ENCODE assay signal across 9 cellular contexts in genomic region chr3:137035631-137036030, GRCh38.
A peak's percentile ranks its signal among the peaks of the same experiment; 100 is the strongest.
DNase-seq lines count a peak whose midpoint lies in the region; ATAC-seq, FAIRE-seq and TF ChIP-seq lines count a peak whose summit lies in the region.
"Had no signal": no experiment of that assay in that cellular context is flagged by ENCODE, and none has a peak within 500 bp of the region (broad histone marks: within the 10 kb centered on the region; RNA-seq: fewer than 3 reads in every experiment).

No MANE protein-coding gene starts in this region.

- no peak overlapping the region; the same call in 1 of the 2 replicates for H2BK12ac ChIP-seq in H1 (ENCODE audit: low read depth, low read length)

- no peak overlapping the region for H2AK5ac ChIP-seq in H1 (ENCODE audit: low read depth, low read length)

- CTCF ChIA-PET in activated CD8-positive, alpha-beta T cell treated with anti-CD3 and anti-CD28 coated beads for 36 hours (lab: Charles Lee) = interaction anchor here (1.1 to 4.7 kb wide), 2 partner anchors 22 to 283 kb away, joined by 3 to 27 read pairs; partner anchors contain the start of gene STAG1
- CTCF ChIA-PET in activated CD8-positive, alpha-beta T cell treated with anti-CD3 and anti-CD28 coated beads, Interleukin-2, amount 10 ng/mL, durations not matched to agents 7 days and 5 days (lab: Charles Lee) = no interaction called here
- CTCF ChIA-PET in H1 (lab: Charles Lee; ENCODE audit: partially characterized antibody) = interaction anchor here (0.5 to 2.4 kb wide), 13 partner anchors 9 to 437 kb away, joined by 3 to 10 read pairs (median 3); no protein-coding TSS in a partner anchor
- CTCF ChIA-PET in activated CD4-positive, alpha-beta memory T cell treated with anti-CD3 and anti-CD28 coated beads, Interleukin-2, amount 10 ng/mL, durations not matched to agents 7 days and 5 days (lab: Charles Lee) = interaction anchor here (5.5 kb wide), 1 partner anchor 21 kb away, joined by 24 read pairs; no protein-coding TSS in a partner anchor

- H3K9ac ChIP-seq in Loucy (ENCODE audit: low read depth, low read length, poor library complexity, severe bottlenecking) (no peak overlapping the region), H1 (replicated peaks in 1 of 4; ENCODE audit: extremely low read depth in 1 of 4, low read depth in 3 of 4, low read length in 3 of 4) (no peak overlapping the region)

- no peaks in the 10 kb centered on the region for H4K20me1 ChIP-seq in Loucy (ENCODE audit: insufficient read depth, low read length, poor library complexity, severe bottlenecking)
- no peaks in the 10 kb centered on the region for H4K20me1 ChIP-seq in H1 (replicated peaks in 1 of 2; ENCODE audit: control insufficient read depth in 1 of 2, insufficient read depth in 2 of 2, low read length in 2 of 2)

- peaks cover 12% of the 10 kb centered on the region for H3K27me3 Mint-ChIP-seq in activated CD8-positive, alpha-beta T cell treated with anti-CD3 and anti-CD28 coated beads for 36 hours
- H3K27me3 Mint-ChIP-seq in activated CD8-positive, alpha-beta T cell treated with anti-CD3 and anti-CD28 coated beads, Interleukin-2, amount 10 ng/mL, durations not matched to agents 7 days and 5 days (ENCODE audit: low read depth) = peaks cover 22% of the 10 kb centered on the region
- peaks cover 30% of the 10 kb centered on the region for H3K27me3 Mint-ChIP-seq in stimulated activated naive CD8-positive, alpha-beta T cell treated with anti-CD3 and anti-CD28 coated beads, Interleukin-15, amount 100 ng/mL, for 72 hours
- H3K27me3 Mint-ChIP-seq in activated CD4-positive, alpha-beta memory T cell treated with anti-CD3 and anti-CD28 coated beads, Interleukin-2, amount 10 ng/mL, durations not matched to agents 7 days and 5 days = peaks cover 10% of the 10 kb centered on the region

- H2BK15ac ChIP-seq in H1 (ENCODE audit: low read length) = no peak overlapping the region

- H3K4me1 ChIP-seq in Loucy (ENCODE audit: insufficient read depth, low read length, poor library complexity, severe bottlenecking) (no peaks in the 10 kb centered on the region), H1 (replicated peaks in 1 of 4; ENCODE audit: control insufficient read depth in 3 of 4, insufficient read depth in 4 of 4, low read length in 3 of 4) (peaks cover 0 to 13% (median 3%) of the 10 kb centered on the region in 4 experiments; a peak in 5 of 7 replicates)

- no peaks in the 10 kb centered on the region for H3F3A ChIP-seq in Loucy (ENCODE audit: low read depth)

- no peak overlapping the region for H2BK120ac ChIP-seq in H1 (replicated peaks; ENCODE audit: low read depth, low read length)

- no peak overlapping the region for H3K27ac ChIP-seq in H1 (ENCODE audit: low read depth, low read length)

- H3K4ac ChIP-seq in H1 (replicated peaks; ENCODE audit: insufficient read length, low read depth, low read length) = no peak overlapping the region

- H3K27ac Mint-ChIP-seq in activated CD8-positive, alpha-beta T cell treated with anti-CD3 and anti-CD28 coated beads for 36 hours = no peak overlapping the region
- H3K27ac Mint-ChIP-seq in activated CD8-positive, alpha-beta T cell treated with anti-CD3 and anti-CD28 coated beads, Interleukin-2, amount 10 ng/mL, durations not matched to agents 7 days and 5 days = no peak overlapping the region
- no peak overlapping the region for H3K27ac Mint-ChIP-seq in stimulated activated naive CD8-positive, alpha-beta T cell treated with anti-CD3 and anti-CD28 coated beads, Interleukin-15, amount 100 ng/mL, for 72 hours
- H3K27ac Mint-ChIP-seq in activated CD4-positive, alpha-beta memory T cell treated with anti-CD3 and anti-CD28 coated beads, Interleukin-2, amount 10 ng/mL, durations not matched to agents 7 days and 5 days = no peak overlapping the region

- no peaks in the 10 kb centered on the region for H3K36me3 ChIP-seq in Loucy (ENCODE audit: insufficient read depth, low read length)
- no peaks in the 10 kb centered on the region; a peak in 1 of 8 replicates for H3K36me3 ChIP-seq in H1 (ENCODE audit: control insufficient read depth in 2 of 4, insufficient read depth in 4 of 4, low read length in 3 of 4)

- H3K9me3 Mint-ChIP-seq in activated CD8-positive, alpha-beta T cell treated with anti-CD3 and anti-CD28 coated beads for 36 hours = no peaks in the 10 kb centered on the region
- H3K9me3 Mint-ChIP-seq in activated CD8-positive, alpha-beta T cell treated with anti-CD3 and anti-CD28 coated beads, Interleukin-2, amount 10 ng/mL, durations not matched to agents 7 days and 5 days (ENCODE audit: insufficient read depth) = no peaks in the 10 kb centered on the region
- H3K9me3 Mint-ChIP-seq in stimulated activated naive CD8-positive, alpha-beta T cell treated with anti-CD3 and anti-CD28 coated beads, Interleukin-15, amount 100 ng/mL, for 72 hours = no peaks in the 10 kb centered on the region
- H3K9me3 Mint-ChIP-seq in activated CD4-positive, alpha-beta memory T cell treated with anti-CD3 and anti-CD28 coated beads, Interleukin-2, amount 10 ng/mL, durations not matched to agents 7 days and 5 days = no peaks in the 10 kb centered on the region

- H3K4me1 Mint-ChIP-seq in activated CD8-positive, alpha-beta T cell treated with anti-CD3 and anti-CD28 coated beads for 36 hours (ENCODE audit: low read depth) = peaks cover 7% of the 10 kb centered on the region
- H3K4me1 Mint-ChIP-seq in activated CD8-positive, alpha-beta T cell treated with anti-CD3 and anti-CD28 coated beads, Interleukin-2, amount 10 ng/mL, durations not matched to agents 7 days and 5 days (ENCODE audit: low read depth) = peaks cover 10% of the 10 kb centered on the region
- peaks cover 10% of the 10 kb centered on the region for H3K4me1 Mint-ChIP-seq in stimulated activated naive CD8-positive, alpha-beta T cell treated with anti-CD3 and anti-CD28 coated beads, Interleukin-15, amount 100 ng/mL, for 72 hours
- H3K4me1 Mint-ChIP-seq in activated CD4-positive, alpha-beta memory T cell treated with anti-CD3 and anti-CD28 coated beads, Interleukin-2, amount 10 ng/mL, durations not matched to agents 7 days and 5 days = peaks cover 7% of the 10 kb centered on the region

- TF ChIP-seq POLR2A in H1 (IDR thresholded peaks at IDR 0.05; ENCODE audit: control extremely low read depth in 1 of 2, low read depth in 2 of 2, low read length in 2 of 2) = no peak

- H3K79me2 ChIP-seq in Loucy (ENCODE audit: insufficient read depth, low read length) (no peaks in the 10 kb centered on the region), H1 (ENCODE audit: control insufficient read depth in 1 of 2, insufficient read depth in 2 of 2, low read length in 2 of 2) (no peaks in the 10 kb centered on the region)

- peaks cover 4% of the 10 kb centered on the region; the same call in 1 of the 2 replicates for H3K23me2 ChIP-seq in H1 (ENCODE audit: low read depth, low read length)

- H4K8ac ChIP-seq in H1 (ENCODE audit: extremely low read depth, insufficient read depth, low read length) = no peak overlapping the region

- H3K4me3 Mint-ChIP-seq in activated CD8-positive, alpha-beta T cell treated with anti-CD3 and anti-CD28 coated beads for 36 hours = no peak overlapping the region
- H3K4me3 Mint-ChIP-seq in activated CD8-positive, alpha-beta T cell treated with anti-CD3 and anti-CD28 coated beads, Interleukin-2, amount 10 ng/mL, durations not matched to agents 7 days and 5 days = no peak overlapping the region
- no peak overlapping the region for H3K4me3 Mint-ChIP-seq in stimulated activated naive CD8-positive, alpha-beta T cell treated with anti-CD3 and anti-CD28 coated beads, Interleukin-15, amount 100 ng/mL, for 72 hours
- H3K4me3 Mint-ChIP-seq in activated CD4-positive, alpha-beta memory T cell treated with anti-CD3 and anti-CD28 coated beads, Interleukin-2, amount 10 ng/mL, durations not matched to agents 7 days and 5 days = no peak overlapping the region

- no peak overlapping the region for H3K18ac ChIP-seq in H1 (ENCODE audit: extremely low read depth, low read length)

- no peak overlapping the region for H3K14ac ChIP-seq in H1 (ENCODE audit: insufficient read length)

- no peak overlapping the region for H3K56ac ChIP-seq in H1 (replicated peaks; ENCODE audit: insufficient read length, low read depth, low read length)

- H3K23ac ChIP-seq in H1 (ENCODE audit: insufficient read length) = no peak overlapping the region

- DNase-seq in activated CD8-positive, alpha-beta T cell treated with anti-CD3 and anti-CD28 coated beads for 36 hours = peak; percentile 15
- DNase-seq in activated CD8-positive, alpha-beta T cell treated with anti-CD3 and anti-CD28 coated beads, Interleukin-2, amount 10 ng/mL, durations not matched to agents 7 days and 5 days = no peak
- peak in 1 of 2 experiments; percentile 63 for DNase-seq in H1 (ENCODE audit: low read depth in 1 of 2, low spot score in 2 of 2)
- DNase-seq in stimulated activated naive CD8-positive, alpha-beta T cell treated with anti-CD3 and anti-CD28 coated beads, Interleukin-15, amount 100 ng/mL, for 72 hours = no peak
- no peak for DNase-seq in A172 (ENCODE audit: low spot score)
- no peak for DNase-seq in pons (ENCODE audit: low spot score)
- DNase-seq in activated CD4-positive, alpha-beta memory T cell treated with anti-CD3 and anti-CD28 coated beads, Interleukin-2, amount 10 ng/mL, durations not matched to agents 7 days and 5 days = no peak
- DNase-seq: posterior cingulate gyrus had no signal

- H3K9me3 ChIP-seq in Loucy (ENCODE audit: insufficient read depth, low read depth, low read length) = no peaks in the 10 kb centered on the region
- H3K9me3 ChIP-seq in H1 (ENCODE audit: insufficient read depth in 2 of 2, low read depth in 1 of 2, low read length in 1 of 2) = no peaks in the 10 kb centered on the region

- FAIRE-seq in H1 (lab: Jason Lieb, UNC) = no peak

- 0 out of 2 replicates have a peak overlapping the region, but pooled peaks have one; percentile 34 for H2BK20ac ChIP-seq in H1 (ENCODE audit: low read length)

- H4K5ac ChIP-seq in H1 (ENCODE audit: insufficient read length, low read depth, low read length) = no peak overlapping the region

- WGBS in H1 (ENCODE audit: extremely low coverage in 1 of 2, insufficient coverage in 1 of 2, insufficient read length in 1 of 2, insufficient replicate concordance in 2 of 2, low coverage in 1 of 2, low lambda C conversion rate in 2 of 2, missing lambda C conversion rate in 1 of 2), 2 experiments = 81% methylated on average over 5 of the region's 5 CpGs; no CpG with 5 or more reads in 1 of the 2 experiments

- H3K4me2 ChIP-seq in Loucy (ENCODE audit: low read depth, low read length, poor library complexity, severe bottlenecking) = no peak overlapping the region
- no peak overlapping the region for H3K4me2 ChIP-seq in H1 (ENCODE audit: insufficient read depth in 1 of 2, low read depth in 2 of 2, low read length in 2 of 2)

- H3K27me3 ChIP-seq in Loucy (ENCODE audit: insufficient read depth, low read length, poor library complexity, severe bottlenecking) (no peaks in the 10 kb centered on the region), H1 (replicated peaks in 1 of 4; ENCODE audit: control insufficient read depth in 3 of 4, extremely low read depth in 1 of 4, insufficient read depth in 3 of 4, low read length in 3 of 4) (peaks cover 0 to 22% (median 11%) of the 10 kb centered on the region in 4 experiments; a peak in 6 of 7 replicates)

- no peak overlapping the region for H4K91ac ChIP-seq in H1 (replicated peaks; ENCODE audit: insufficient read length, low read length)

- POLR2A ChIA-PET in activated CD8-positive, alpha-beta T cell treated with anti-CD3 and anti-CD28 coated beads for 36 hours (lab: Charles Lee) = no interaction called here
- POLR2A ChIA-PET in activated CD8-positive, alpha-beta T cell treated with anti-CD3 and anti-CD28 coated beads, Interleukin-2, amount 10 ng/mL, durations not matched to agents 7 days and 5 days (lab: Charles Lee) = no interaction called here
- POLR2A ChIA-PET in H1 (lab: Charles Lee; ENCODE audit: partially characterized antibody) = interaction anchor here (1.0 kb wide), 1 partner anchor 14 kb away, joined by 3 read pairs; no protein-coding TSS in a partner anchor
- POLR2A ChIA-PET in activated CD4-positive, alpha-beta memory T cell treated with anti-CD3 and anti-CD28 coated beads, Interleukin-2, amount 10 ng/mL, durations not matched to agents 7 days and 5 days (lab: Charles Lee) = no interaction called here

- H3K9me2 ChIP-seq in Loucy (replicated peaks; ENCODE audit: low read depth, low read length) = no peaks in the 10 kb centered on the region

- no peaks in the 10 kb centered on the region for H3K36me3 Mint-ChIP-seq in activated CD8-positive, alpha-beta T cell treated with anti-CD3 and anti-CD28 coated beads for 36 hours (ENCODE audit: low read depth)
- no peaks in the 10 kb centered on the region for H3K36me3 Mint-ChIP-seq in activated CD8-positive, alpha-beta T cell treated with anti-CD3 and anti-CD28 coated beads, Interleukin-2, amount 10 ng/mL, durations not matched to agents 7 days and 5 days (ENCODE audit: low read depth)
- no peaks in the 10 kb centered on the region for H3K36me3 Mint-ChIP-seq in activated CD4-positive, alpha-beta memory T cell treated with anti-CD3 and anti-CD28 coated beads, Interleukin-2, amount 10 ng/mL, durations not matched to agents 7 days and 5 days (ENCODE audit: low read depth)

- H2BK5ac ChIP-seq in H1 (ENCODE audit: low read depth, low read length) = no peak overlapping the region

- TF ChIP-seq RAD21 in H1 (IDR thresholded peaks at IDR 0.05 in 1 of 2, conservative IDR thresholded peaks at IDR 0.05 in 1 of 2; ENCODE audit: low read depth in 2 of 2, low read length in 2 of 2) = peak; percentile 48 to 66; a peak in 3 of 4 replicates

- no peak for TF ChIP-seq CTCF in activated CD8-positive, alpha-beta T cell treated with anti-CD3 and anti-CD28 coated beads for 36 hours (IDR thresholded peaks at IDR 0.05)
- peak; percentile 60 for TF ChIP-seq CTCF in Loucy (conservative IDR thresholded peaks at IDR 0.05; ENCODE audit: low read length)
- TF ChIP-seq CTCF in H1 (IDR thresholded peaks at IDR 0.05; ENCODE audit: control extremely low read depth in 1 of 3, insufficient read depth in 1 of 3, low read depth in 1 of 3, low read length in 3 of 3) = peak; percentile 58 to 78 (median 77)

- TF ChIP-seq EP300 in H1 (IDR thresholded peaks at IDR 0.05; ENCODE audit: borderline replicate concordance in 1 of 2, low read depth in 2 of 2, low read length in 2 of 2) = no peak

- H2AFZ ChIP-seq in Loucy (ENCODE audit: low read length) (no peak overlapping the region), H1 (ENCODE audit: low read length) (peak overlapping the region; percentile 81; the same call in 1 of the 2 replicates)

- no peak overlapping the region for H3K4me3 ChIP-seq in Loucy (ENCODE audit: low read length, poor library complexity, severe bottlenecking)
- no peak overlapping the region for H3K4me3 ChIP-seq in H1 (ENCODE audit: extremely low read depth in 1 of 4, insufficient read depth in 2 of 4, low read depth in 3 of 4, low read length in 4 of 4)

- intact Hi-C loops in activated CD8-positive, alpha-beta T cell treated with anti-CD3 and anti-CD28 coated beads for 36 hours (cut with micrococcal nuclease) = loop anchor here (10.0 kb wide), 1 partner anchor 909 kb away; no protein-coding TSS in a partner anchor

- H3K79me1 ChIP-seq in H1 (ENCODE audit: low read depth, low read length) = no peaks in the 10 kb centered on the region

- no peak for ATAC-seq in activated CD8-positive, alpha-beta T cell treated with anti-CD3 and anti-CD28 coated beads for 36 hours
- ATAC-seq in activated CD8-positive, alpha-beta T cell treated with anti-CD3 and anti-CD28 coated beads, Interleukin-2, amount 10 ng/mL, durations not matched to agents 7 days and 5 days = no peak
- peak; percentile 50 for ATAC-seq in stimulated activated naive CD8-positive, alpha-beta T cell treated with anti-CD3 and anti-CD28 coated beads, Interleukin-15, amount 100 ng/mL, for 72 hours
